ENCODE assay signal across 22 cellular contexts in genomic region chr12:57576613-57577160, GRCh38. TPM values are rescaled to one million over a fixed set of nuclear protein-coding genes. Genes with fewer than 3 reads are reported as not detected.
DNase-seq lines count a peak whose midpoint lies in the region; ATAC-seq, FAIRE-seq and TF ChIP-seq lines count a peak whose summit lies in the region.
"Had no signal": no experiment of that assay in that cellular context is flagged by ENCODE, and none has a peak within 500 bp of the region (broad histone marks: within the 10 kb centered on the region; RNA-seq: fewer than 3 reads in every experiment).

No MANE protein-coding gene starts in this region.

- intact Hi-C loops in PC-3 (cut with micrococcal nuclease): no loop called here

- H3K36me3 ChIP-seq in PC-3 (ENCODE audit: low read depth, low read length): no peaks in the 10 kb centered on the region

- no peaks in the 10 kb centered on the region for H3K9me2 ChIP-seq in PC-3 (replicated peaks; ENCODE audit: low read length)

- H2AFZ ChIP-seq in PC-3 (ENCODE audit: low read length): no peak overlapping the region

- no peak overlapping the region for H3K4me2 ChIP-seq in PC-3 (ENCODE audit: low read length)

- no peak overlapping the region for H3K4me3 ChIP-seq in PC-3 (ENCODE audit: low read length)

- ATAC-seq in PC-3 (no peak), esophagus mucosa (peak; percentile 47), HG03442 (IDR thresholded peaks at IDR 0.05; ENCODE audit: unreplicated experiment) (no peak)
- ATAC-seq: SK-N-SH treated with all-trans-retinoic acid at 6 μM for 48 hours had no signal

- no peaks in the 10 kb centered on the region for H3K27me3 ChIP-seq in PC-3 (ENCODE audit: low read length)

- BruUV-seq in PC-3 (replicated peaks; lab: Mats Ljungman, UMichigan): no TSS peak

- peaks cover 9% of the 10 kb centered on the region for H3K4me1 ChIP-seq in PC-3 (ENCODE audit: insufficient read depth, low read length)

- CTCF ChIA-PET in PC-3 (lab: Charles Lee): no interaction called here

- no peak overlapping the region for H3K27ac ChIP-seq in PC-3 (ENCODE audit: low read length)
- H3K27ac ChIP-seq: 22Rv1, RWPE1 had no signal

- no peaks in the 10 kb centered on the region for H3K79me2 ChIP-seq in PC-3 (ENCODE audit: low read length)

- H3K9ac ChIP-seq in PC-3 (ENCODE audit: low read length): no peak overlapping the region

- POLR2A ChIA-PET in PC-3 (lab: Charles Lee; ENCODE audit: unreplicated experiment): no interaction called here

- no peak for TF ChIP-seq CTCF in PC-3 (conservative IDR thresholded peaks at IDR 0.05; ENCODE audit: low read depth, low read length)

- no peaks in the 10 kb centered on the region for H3F3A ChIP-seq in PC-3 (ENCODE audit: low read length, unreplicated experiment)

- no peaks in the 10 kb centered on the region for H4K20me1 ChIP-seq in PC-3 (ENCODE audit: low read length)

- peak; percentile 19 for DNase-seq in activated effector memory CD4-positive, alpha-beta T cell treated with anti-CD3 and anti-CD28 coated beads, Interleukin-2, amount 50 U/mL, for 16 hours
- no peak for DNase-seq in activated effector memory CD4-positive, alpha-beta T cell treated with Interleukin-2 at 50 U/mL for 16 hours
- DNase-seq in PC-3: peak; percentile 22
- peak; percentile 58 for DNase-seq in urothelium cell line (ENCODE audit: low spot score)
- DNase-seq in mucosa of gallbladder (ENCODE audit: low spot score): no peak
- DNase-seq in NCI-H526 treated with DMSO at 0.1 percent for 48 hours (lab: John Stamatoyannopoulos, UW): no peak
- DNase-seq: AML-193, DMS79 treated with DMSO at 0.1 percent for 48 hours, GF-D8, H9, MV-4-11, NCI-H187, NCI-H2107, NCI-H510A, NCI-H774, OCI-M1, SIG-M5 had no signal

- FAIRE-seq in urothelium cell line (lab: Jason Lieb, UNC): no peak

- H3K9me3 ChIP-seq in PC-3 (ENCODE audit: low read length): no peaks in the 10 kb centered on the region

RNA-seq across cellular contexts. Expression of gene PIP4K2C, which starts 14.3 kb away (rescaled TPM):
- total RNA-seq in PC-3 (2014; rRNA removed) (83.6 and 88.6 TPM in 2 replicates), esophagus mucosa (35.8 TPM), mucosa of gallbladder (36.1 TPM)

RNA-seq across cellular contexts. Expression of gene KIF5A, which starts 26.8 kb away (rescaled TPM):
- total RNA-seq in PC-3 (2014; rRNA removed): not detected in 2 replicates
- 0.16 TPM for total RNA-seq in esophagus mucosa
- total RNA-seq in mucosa of gallbladder: 0.81 TPM

RNA-seq across cellular contexts. Expression of gene DTX3, which starts 27.9 kb away (rescaled TPM):
- 11.9 and 15.9 TPM in 2 replicates for total RNA-seq in PC-3 (2014; rRNA removed)
- 4.1 TPM for total RNA-seq in esophagus mucosa
- 31.2 TPM for total RNA-seq in mucosa of gallbladder

RNA-seq across cellular contexts. Expression of gene DCTN2, which starts 29.7 kb away (rescaled TPM):
- total RNA-seq in PC-3 (2014; rRNA removed): 88.5 and 96.4 TPM in 2 replicates
- total RNA-seq in esophagus mucosa: 105 TPM
- 135 TPM for total RNA-seq in mucosa of gallbladder

RNA-seq across cellular contexts. Expression of gene ARHGEF25, which starts 34.5 kb away (rescaled TPM):
- total RNA-seq in PC-3 (2014; rRNA removed) (10.0 and 18.1 TPM in 2 replicates), esophagus mucosa (1.5 TPM), mucosa of gallbladder (26.2 TPM)

Comparison
In these comparisons a context has a peak if more than half of its experiments do, and no peak if none do; other contexts are left out.
1. DNase-seq: peak in activated effector memory CD4-positive, alpha-beta T cell treated with anti-CD3 and anti-CD28 coated beads, Interleukin-2, amount 50 U/mL, for 16 hours (single experiment), PC-3 (single experiment) and urothelium cell line (single experiment); none in activated effector memory CD4-positive, alpha-beta T cell treated with Interleukin-2 at 50 U/mL for 16 hours (single experiment), mucosa of gallbladder (single experiment) and NCI-H526 treated with DMSO at 0.1 percent for 48 hours (single experiment).